ENCODE assay signal across 20 cellular contexts in genomic region chr6:84136364-84137050, GRCh38.
"Had no signal": no experiment of that assay in that cellular context is flagged by ENCODE, and none has a peak within 500 bp of the region (broad histone marks: within the 10 kb centered on the region; RNA-seq: fewer than 3 reads in every experiment).

No MANE protein-coding gene starts in this region.

- DNase-seq: cortex of kidney; effector CD8-positive, alpha-beta T cell; foreskin melanocyte; heart left ventricle; hypothalamus; kidney glomerular epithelial cell; mucosa of descending colon; naive thymus-derived CD8-positive, alpha-beta T cell; pancreas; right cardiac atrium; small intestine; stimulated activated CD4-positive, alpha-beta T cell treated with anti-CD3 and anti-CD28 coated beads, Interleukin-12 subunit alpha, Interleukin-12 subunit beta, amount 100 ng/mL, for 4 hours; stimulated activated naive CD4-positive, alpha-beta T cell; stomach; transverse colon had no signal

- FAIRE-seq: islet of Langerhans, pancreas, small intestine, urothelium cell line had no signal

- H3K27ac ChIP-seq: dorsolateral prefrontal cortex, heart left ventricle, pancreas, stomach, thoracic aorta, transverse colon had no signal

- H3K4me1 ChIP-seq: pancreas, stomach, transverse colon had no signal

- H3K27me3 ChIP-seq: dorsolateral prefrontal cortex, heart left ventricle, pancreas, stomach, transverse colon had no signal

- H3K27me3 Mint-ChIP-seq: naive thymus-derived CD8-positive, alpha-beta T cell; progenitor cell of endocrine pancreas had no signal

- H3K27ac Mint-ChIP-seq: naive thymus-derived CD8-positive, alpha-beta T cell; progenitor cell of endocrine pancreas had no signal

- H3K4me1 Mint-ChIP-seq: naive thymus-derived CD8-positive, alpha-beta T cell had no signal

- H3K4me3 Mint-ChIP-seq: naive thymus-derived CD8-positive, alpha-beta T cell had no signal

- H3K36me3 ChIP-seq: thoracic aorta had no signal

- H3K4me3 ChIP-seq: dorsolateral prefrontal cortex, heart left ventricle, mucosa of descending colon, pancreas, stomach, thoracic aorta, transverse colon had no signal

- H3K9me3 ChIP-seq: pancreas, thoracic aorta, transverse colon had no signal
